Comparison of ENCODE assay signal across 1 cellular context in the genomic region with DNA sequence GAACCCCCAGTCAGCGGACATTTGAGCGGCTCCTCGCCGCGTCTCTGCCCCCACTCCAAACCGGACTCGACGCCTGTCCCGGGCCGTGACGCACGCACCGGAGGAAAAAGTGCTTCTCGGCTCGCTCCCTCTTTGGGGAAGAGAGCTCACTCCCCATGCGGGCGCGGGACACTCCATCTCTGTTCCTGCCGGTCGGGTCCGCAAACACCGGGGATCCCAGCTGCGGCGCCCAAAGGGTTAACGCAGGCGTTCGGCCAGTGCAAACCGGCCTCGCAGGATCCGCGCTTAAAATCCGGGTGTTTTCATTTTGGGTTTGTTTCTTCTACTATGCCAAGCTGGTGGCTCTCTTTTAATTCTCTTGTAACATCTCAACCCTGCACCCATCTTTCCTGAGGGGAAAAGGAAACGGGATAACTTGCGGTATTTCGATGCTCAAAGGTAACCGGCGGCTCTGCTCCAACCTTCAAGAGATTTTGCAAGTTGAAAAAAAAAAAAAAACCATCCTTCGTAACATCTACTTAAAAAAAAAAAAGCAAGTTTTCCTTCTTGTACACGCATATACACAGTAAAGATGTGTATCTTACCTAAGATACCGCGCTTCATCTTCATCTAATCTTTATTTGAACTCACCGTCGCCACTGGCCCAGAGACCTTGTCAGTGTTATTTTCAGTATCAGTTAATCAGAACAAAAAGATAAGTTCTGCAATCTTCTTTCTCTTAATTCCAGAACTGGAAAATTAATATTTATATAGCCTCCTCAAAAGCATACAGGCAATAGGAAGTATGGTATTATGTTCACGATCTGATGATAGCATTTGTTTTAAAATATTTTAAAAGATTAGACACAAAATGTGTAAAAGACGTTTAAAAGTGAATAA.
TF ChIP-seq lines count a peak whose summit lies in the region.

No MANE protein-coding gene starts in this region.

TF ChIP-seq in H1, 55 proteins besides CTCF, POLR2A, EP300 and RAD21 (continues in another document):
- TF ChIP-seq EZH2 (IDR thresholded peaks at IDR 0.05; ENCODE audit: low read depth, low read length, severe bottlenecking) (no peak), YY1 (IDR thresholded peaks at IDR 0.05; ENCODE audit: low read depth, low read length) (no peak), NANOG (IDR thresholded peaks at IDR 0.05; ENCODE audit: insufficient read depth, low read depth, low read length, poor library complexity, severe bottlenecking) (no peak), CHD1 (IDR thresholded peaks at IDR 0.05; ENCODE audit: low read depth, low read length) (no peak), TAF7 (optimal IDR thresholded peaks at IDR 0.05; ENCODE audit: borderline replicate concordance, low read depth, low read length) (peak; percentile 0), SP1 (IDR thresholded peaks at IDR 0.05; ENCODE audit: low read depth, low read length) (0 out of 2 replicates have a peak, but pooled peaks have one; percentile 25), ZNF274 (IDR thresholded peaks at IDR 0.05; ENCODE audit: borderline replicate concordance, extremely low read depth, low read length) (no peak), BRCA1 (IDR thresholded peaks at IDR 0.05; ENCODE audit: low read depth, low read length) (no peak), GABPA (IDR thresholded peaks at IDR 0.05; ENCODE audit: borderline replicate concordance, insufficient read depth, low read length) (no peak), CEBPB (IDR thresholded peaks at IDR 0.05; ENCODE audit: low read depth, low read length) (no peak), CTBP2 (IDR thresholded peaks at IDR 0.05; ENCODE audit: borderline replicate concordance, insufficient read depth, insufficient read length, low read length) (no peak), RXRA (IDR thresholded peaks at IDR 0.05; ENCODE audit: insufficient read depth, low read depth, low read length) (no peak), SIRT6 (IDR thresholded peaks at IDR 0.05; ENCODE audit: low read length) (no peak), POLR2AphosphoS5 (IDR thresholded peaks at IDR 0.05; ENCODE audit: low read depth, low read length) (peak; percentile 36; the same call in 1 of the 2 replicates), KDM4A (IDR thresholded peaks at IDR 0.05; ENCODE audit: low read depth, low read length, severe bottlenecking) (peak; percentile 95), SIX5 (IDR thresholded peaks at IDR 0.05; ENCODE audit: low read depth, low read length) (no peak), CREB1 (IDR thresholded peaks at IDR 0.05) (no peak), SP2 (IDR thresholded peaks at IDR 0.05; ENCODE audit: low read length) (no peak), CHD7 (IDR thresholded peaks at IDR 0.05; ENCODE audit: insufficient replicate concordance, low read length) (no peak), KDM1A (IDR thresholded peaks at IDR 0.05; ENCODE audit: borderline replicate concordance, low read length) (no peak; the same call in 1 of the 2 replicates), RFX5 (IDR thresholded peaks at IDR 0.05; ENCODE audit: borderline replicate concordance, low read depth, low read length) (no peak), JUND (IDR thresholded peaks at IDR 0.05; ENCODE audit: low read length) (no peak), HDAC2 (IDR thresholded peaks at IDR 0.05; ENCODE audit: borderline replicate concordance in 1 of 2, low read depth in 2 of 2, low read length in 2 of 2) (0 out of 4 replicates have a peak, but pooled peaks of 1 of the 2 experiments have one; percentile 28), SRF (IDR thresholded peaks at IDR 0.05; ENCODE audit: low read depth, low read length) (no peak), SUZ12 (IDR thresholded peaks at IDR 0.05; ENCODE audit: low read length) (no peak), JUN (IDR thresholded peaks at IDR 0.05; ENCODE audit: low read depth, low read length) (no peak), TEAD4 (IDR thresholded peaks at IDR 0.05; ENCODE audit: low read depth, low read length) (no peak), GTF2F1 (IDR thresholded peaks at IDR 0.05; ENCODE audit: borderline replicate concordance, low read depth, low read length) (no peak), HDAC6 (IDR thresholded peaks at IDR 0.05; ENCODE audit: low read depth, low read length) (no peak), SIN3A (conservative IDR thresholded peaks at IDR 0.05 in 1 of 2, IDR thresholded peaks at IDR 0.05 in 1 of 2; ENCODE audit: low read depth in 1 of 2, low read length in 2 of 2) (no peak; a peak in 1 of 4 replicates), POU5F1 (IDR thresholded peaks at IDR 0.05; ENCODE audit: low read depth, low read length) (no peak), BACH1 (IDR thresholded peaks at IDR 0.05; ENCODE audit: low read length) (no peak), KDM5A (IDR thresholded peaks at IDR 0.05; ENCODE audit: low read length) (no peak), MAFK (IDR thresholded peaks at IDR 0.05; ENCODE audit: low read depth, low read length) (no peak), RNF2 (IDR thresholded peaks at IDR 0.05; ENCODE audit: borderline replicate concordance, low read depth, low read length, missing control alignments, poor library complexity, severe bottlenecking) (no peak), CBX5 (IDR thresholded peaks at IDR 0.05; ENCODE audit: low read depth, low read length) (no peak), FOSL1 (IDR thresholded peaks at IDR 0.05; ENCODE audit: insufficient read depth, low read depth, low read length) (no peak), SP4 (IDR thresholded peaks at IDR 0.05; ENCODE audit: low read length) (0 out of 2 replicates have a peak, but pooled peaks have one; percentile 41), NRF1 (IDR thresholded peaks at IDR 0.05; ENCODE audit: low read depth, low read length) (no peak), CBX8 (IDR thresholded peaks at IDR 0.05; ENCODE audit: borderline replicate concordance, low read depth, low read length) (no peak), TAF1 (IDR thresholded peaks at IDR 0.05; ENCODE audit: low read depth, low read length) (0 out of 2 replicates have a peak, but pooled peaks have one; percentile 49), TBP (IDR thresholded peaks at IDR 0.05; ENCODE audit: low read depth, low read length) (peak; percentile 31), EGR1 (IDR thresholded peaks at IDR 0.05; ENCODE audit: borderline replicate concordance, low read depth, low read length) (no peak), PHF8 (conservative IDR thresholded peaks at IDR 0.05; ENCODE audit: low read depth, low read length) (peak; percentile 26; the same call in 1 of the 2 replicates), USF2 (IDR thresholded peaks at IDR 0.05; ENCODE audit: low read length) (no peak), SAP30 (IDR thresholded peaks at IDR 0.05; ENCODE audit: insufficient read depth, insufficient replicate concordance, low read length) (peak; percentile 69), CHD2 (IDR thresholded peaks at IDR 0.05; ENCODE audit: low read length) (no peak), BCL11A (IDR thresholded peaks at IDR 0.05; ENCODE audit: low read depth in 2 of 2, low read length in 2 of 2) (no peak), RBBP5 (IDR thresholded peaks at IDR 0.05; ENCODE audit: borderline replicate concordance, low read depth, low read length) (peak; percentile 80)
- TF ChIP-seq, protein P1, sequence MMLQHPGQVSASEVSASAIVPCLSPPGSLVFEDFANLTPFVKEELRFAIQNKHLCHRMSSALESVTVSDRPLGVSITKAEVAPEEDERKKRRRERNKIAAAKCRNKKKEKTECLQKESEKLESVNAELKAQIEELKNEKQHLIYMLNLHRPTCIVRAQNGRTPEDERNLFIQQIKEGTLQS (IDR thresholded peaks at IDR 0.05; ENCODE audit: insufficient read depth, low read depth, low read length) = no peak
- TF ChIP-seq, protein P2, sequence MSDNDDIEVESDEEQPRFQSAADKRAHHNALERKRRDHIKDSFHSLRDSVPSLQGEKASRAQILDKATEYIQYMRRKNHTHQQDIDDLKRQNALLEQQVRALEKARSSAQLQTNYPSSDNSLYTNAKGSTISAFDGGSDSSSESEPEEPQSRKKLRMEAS (IDR thresholded peaks at IDR 0.05) = 0 out of 2 replicates have a peak, but pooled peaks have one; percentile 13
- TF ChIP-seq, protein P3, sequence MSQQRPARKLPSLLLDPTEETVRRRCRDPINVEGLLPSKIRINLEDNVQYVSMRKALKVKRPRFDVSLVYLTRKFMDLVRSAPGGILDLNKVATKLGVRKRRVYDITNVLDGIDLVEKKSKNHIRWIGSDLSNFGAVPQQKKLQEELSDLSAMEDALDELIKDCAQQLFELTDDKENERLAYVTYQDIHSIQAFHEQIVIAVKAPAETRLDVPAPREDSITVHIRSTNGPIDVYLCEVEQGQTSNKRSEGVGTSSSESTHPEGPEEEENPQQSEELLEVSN (IDR thresholded peaks at IDR 0.05) = peak; percentile 42; the same call in 1 of the 2 replicates
- TF ChIP-seq, protein P4, sequence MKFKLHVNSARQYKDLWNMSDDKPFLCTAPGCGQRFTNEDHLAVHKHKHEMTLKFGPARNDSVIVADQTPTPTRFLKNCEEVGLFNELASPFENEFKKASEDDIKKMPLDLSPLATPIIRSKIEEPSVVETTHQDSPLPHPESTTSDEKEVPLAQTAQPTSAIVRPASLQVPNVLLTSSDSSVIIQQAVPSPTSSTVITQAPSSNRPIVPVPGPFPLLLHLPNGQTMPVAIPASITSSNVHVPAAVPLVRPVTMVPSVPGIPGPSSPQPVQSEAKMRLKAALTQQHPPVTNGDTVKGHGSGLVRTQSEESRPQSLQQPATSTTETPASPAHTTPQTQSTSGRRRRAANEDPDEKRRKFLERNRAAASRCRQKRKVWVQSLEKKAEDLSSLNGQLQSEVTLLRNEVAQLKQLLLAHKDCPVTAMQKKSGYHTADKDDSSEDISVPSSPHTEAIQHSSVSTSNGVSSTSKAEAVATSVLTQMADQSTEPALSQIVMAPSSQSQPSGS (IDR thresholded peaks at IDR 0.05; ENCODE audit: low read length) = peak; percentile 64; the same call in 1 of the 2 replicates
